In the genomic region with DNA sequence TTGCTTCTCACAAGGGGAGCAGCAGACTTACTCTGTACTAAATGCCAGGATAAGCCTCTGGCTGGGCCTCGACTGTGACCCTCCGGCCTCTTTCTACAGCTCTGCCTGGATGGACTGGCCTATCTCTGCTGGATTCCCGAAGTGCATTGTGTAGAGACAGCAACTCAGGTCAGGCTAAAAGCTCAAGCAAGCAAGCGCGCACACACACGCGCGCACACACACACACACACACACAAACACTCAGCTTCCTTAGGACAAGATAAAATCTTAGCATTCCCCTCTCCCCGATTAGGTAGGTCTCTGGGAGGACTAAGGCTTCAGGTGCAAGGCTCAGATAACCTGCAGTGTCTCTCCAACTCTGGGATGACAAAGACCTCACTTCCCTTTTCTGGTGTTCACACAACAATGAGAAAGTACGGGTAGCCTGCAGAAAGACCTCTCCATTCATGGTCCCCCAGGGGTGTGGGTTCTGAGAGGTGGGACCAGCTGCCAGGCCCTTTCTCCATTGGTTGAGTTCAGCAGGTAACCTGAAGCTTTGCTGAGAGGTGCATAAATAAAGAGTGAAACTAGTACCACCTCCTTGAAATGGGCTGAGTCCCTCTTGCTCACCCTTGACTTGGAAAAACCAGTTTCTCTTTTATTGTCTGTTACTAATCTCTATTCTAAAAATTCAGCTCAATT, we compare ENCODE assay signal across 17 cellular contexts.
A peak's percentile ranks its signal among the peaks of the same experiment; 100 is the strongest.
DNase-seq lines count a peak whose midpoint lies in the region; ATAC-seq, FAIRE-seq and TF ChIP-seq lines count a peak whose summit lies in the region.
"Had no signal": no experiment of that assay in that cellular context is flagged by ENCODE, and none has a peak within 500 bp of the region (broad histone marks: within the 10 kb centered on the region; RNA-seq: fewer than 3 reads in every experiment).

No MANE protein-coding gene starts in this region.

- H3K9ac ChIP-seq in trophoblast cell (ENCODE audit: low read length) = no peak overlapping the region
- H3K9ac ChIP-seq: KMS-11 had no signal

- peaks cover 25% of the 10 kb centered on the region for H3K79me2 ChIP-seq in trophoblast cell (ENCODE audit: control insufficient read depth, insufficient read depth, low read length, poor library complexity)

- H3K36me3 ChIP-seq in esophagus squamous epithelium (peaks cover 0 to 20% (median 0%) of the 10 kb centered on the region in 3 donors), trophoblast cell (ENCODE audit: control insufficient read depth in 1 of 2, insufficient read depth in 2 of 2, low read length in 2 of 2) (peaks cover 9 to 10% of the 10 kb centered on the region in 2 experiments)

- H3K4me3 ChIP-seq in esophagus squamous epithelium (peak overlapping the region; percentile 58 to 75 (median 63)), trophoblast cell (ENCODE audit: low read depth, low read length) (no peak overlapping the region)

- 33 to 45% methylated on average over 3 to 10 of the region's 10 CpGs for WGBS in esophagus squamous epithelium, 2 donors
- WGBS in trophoblast cell (ENCODE audit: extremely low coverage, insufficient coverage, insufficient read length) = no CpG with 5 or more reads among the region's 10 CpGs

- H3K27ac ChIP-seq in esophagus squamous epithelium (peak overlapping the region; percentile 82 to 96 (median 92)), trophoblast cell (ENCODE audit: low read depth, low read length) (peak overlapping the region; percentile 99)
- H3K27ac ChIP-seq: KMS-11 had no signal

- no peak overlapping the region for H4K12ac ChIP-seq in trophoblast cell (ENCODE audit: low read depth, low read length)

- H3K79me1 ChIP-seq in trophoblast cell (ENCODE audit: low read length) = peaks cover 54% of the 10 kb centered on the region

- H3K4me3 Mint-ChIP-seq in activated T-helper 1 cell treated with anti-CD3 and anti-CD28 coated beads, Interleukin-12 subunit alpha, Interleukin-12 subunit beta, Interleukin-2, Interleukin-4 antibody, amounts not matched to agents 30 ng/mL and 10 ng/mL and 1 ng/mL, durations not matched to agents 14 hours and 24 hours and 36 hours = no peak overlapping the region
- H3K4me3 Mint-ChIP-seq: activated CD4-positive, alpha-beta T cell treated with anti-CD3 and anti-CD28 coated beads, Interleukin-2, amount 10 ng/mL, durations not matched to agents 24 days and 14 days; B cell; stimulated activated naive CD8-positive, alpha-beta T cell treated with anti-CD3 and anti-CD28 coated beads, Interleukin-15, Interleukin-2, amounts not matched to agents 100 ng/mL and 50 ng/mL, for 24 hours; T-helper 1 cell treated with Interleukin-12 subunit alpha and Interleukin-12 subunit beta and Interleukin-4 antibody, amounts not matched to agents 30 μg/mL and 1 μg/mL, for 36 hours had no signal

- H4K91ac ChIP-seq in trophoblast cell (ENCODE audit: low read depth, low read length) = peak overlapping the region; percentile 62

- H3K4me1 ChIP-seq in esophagus squamous epithelium = peaks cover 0 to 60% (median 0%) of the 10 kb centered on the region in 3 donors
- H3K4me1 ChIP-seq in trophoblast cell (ENCODE audit: control insufficient read depth in 1 of 2, insufficient read depth in 2 of 2, low read length in 2 of 2) = peaks cover 22 to 36% of the 10 kb centered on the region in 2 experiments

- peak overlapping the region; percentile 14 for H2BK12ac ChIP-seq in trophoblast cell (ENCODE audit: low read length)

- intact Hi-C loops in esophagus squamous epithelium (cut with DNase I) = no loop called here
- intact Hi-C loops in activated T-helper 1 cell treated with anti-CD3 and anti-CD28 coated beads, Interleukin-12 subunit alpha, Interleukin-12 subunit beta, Interleukin-2, Interleukin-4 antibody, amounts not matched to agents 30 ng/mL and 10 ng/mL and 1 ng/mL, durations not matched to agents 14 hours and 24 hours and 36 hours (cut with micrococcal nuclease) = no loop called here

- no peak for FAIRE-seq in GM19239 (lab: Jason Lieb, UNC)
- FAIRE-seq: RCC 7860 had no signal

- ATAC-seq in HG02852 (IDR thresholded peaks at IDR 0.05; ENCODE audit: unreplicated experiment) = no peak
- ATAC-seq: left cardiac atrium had no signal

- no peak overlapping the region for H3K23ac ChIP-seq in trophoblast cell (ENCODE audit: low read length)

- H3K4ac ChIP-seq in trophoblast cell (ENCODE audit: low read depth, low read length) = no peak overlapping the region

- peak overlapping the region; percentile 88 for H2BK120ac ChIP-seq in trophoblast cell (ENCODE audit: insufficient read depth, low read length, poor library complexity)

- DNase-seq in HT-29 (ENCODE audit: low spot score) (peak; percentile 29), OCI-M1 (lab: John Stamatoyannopoulos, UW) (peak; percentile 21), esophagus squamous epithelium (lab: John Stamatoyannopoulos, UW) (no peak), trophoblast cell (peak; percentile 60 to 63), GM19239 (ENCODE audit: insufficient read length, low spot score) (no peak)
- DNase-seq in activated T-helper 1 cell treated with anti-CD3 and anti-CD28 coated beads, Interleukin-12 subunit alpha, Interleukin-12 subunit beta, Interleukin-2, Interleukin-4 antibody, amounts not matched to agents 30 ng/mL and 10 ng/mL and 1 ng/mL, durations not matched to agents 14 hours and 24 hours and 36 hours (ENCODE audit: low spot score) = no peak
- no peak for DNase-seq in activated CD8-positive, alpha-beta memory T cell treated with anti-CD3 and anti-CD28 coated beads, Interleukin-2, amount 50 U/mL, for 48 hours
- DNase-seq: activated CD4-positive, alpha-beta T cell treated with anti-CD3 and anti-CD28 coated beads, Interleukin-2, amount 10 ng/mL, durations not matched to agents 24 days and 14 days; amygdala; foreskin fibroblast; left cardiac atrium had no signal

- peak overlapping the region; percentile 53 for H3K4me2 ChIP-seq in trophoblast cell (ENCODE audit: low read length)
- H3K4me2 ChIP-seq: KMS-11 had no signal

- H3K36me3 Mint-ChIP-seq in activated T-helper 1 cell treated with anti-CD3 and anti-CD28 coated beads, Interleukin-12 subunit alpha, Interleukin-12 subunit beta, Interleukin-2, Interleukin-4 antibody, amounts not matched to agents 30 ng/mL and 10 ng/mL and 1 ng/mL, durations not matched to agents 14 hours and 24 hours and 36 hours (ENCODE audit: low read depth) = no peaks in the 10 kb centered on the region

- H4K8ac ChIP-seq in trophoblast cell (ENCODE audit: low read depth, low read length) = peak overlapping the region; percentile 78

- peak overlapping the region; percentile 76 for H2BK5ac ChIP-seq in trophoblast cell (ENCODE audit: low read depth, low read length, poor library complexity)

- no peak for TF ChIP-seq CTCF in esophagus squamous epithelium (IDR thresholded peaks at IDR 0.05)

- H3K9me3 ChIP-seq in esophagus squamous epithelium (no peaks in the 10 kb centered on the region), trophoblast cell (ENCODE audit: insufficient read depth, low read depth, low read length) (no peaks in the 10 kb centered on the region)

- no peak overlapping the region for H3K27ac Mint-ChIP-seq in activated T-helper 1 cell treated with anti-CD3 and anti-CD28 coated beads, Interleukin-12 subunit alpha, Interleukin-12 subunit beta, Interleukin-2, Interleukin-4 antibody, amounts not matched to agents 30 ng/mL and 10 ng/mL and 1 ng/mL, durations not matched to agents 14 hours and 24 hours and 36 hours
- H3K27ac Mint-ChIP-seq: activated CD4-positive, alpha-beta T cell treated with anti-CD3 and anti-CD28 coated beads, Interleukin-2, amount 10 ng/mL, durations not matched to agents 24 days and 14 days; B cell; stimulated activated naive CD8-positive, alpha-beta T cell treated with anti-CD3 and anti-CD28 coated beads, Interleukin-15, Interleukin-2, amounts not matched to agents 100 ng/mL and 50 ng/mL, for 24 hours; T-helper 1 cell treated with Interleukin-12 subunit alpha and Interleukin-12 subunit beta and Interleukin-4 antibody, amounts not matched to agents 30 μg/mL and 1 μg/mL, for 36 hours had no signal

- H3K27me3 Mint-ChIP-seq in activated T-helper 1 cell treated with anti-CD3 and anti-CD28 coated beads, Interleukin-12 subunit alpha, Interleukin-12 subunit beta, Interleukin-2, Interleukin-4 antibody, amounts not matched to agents 30 ng/mL and 10 ng/mL and 1 ng/mL, durations not matched to agents 14 hours and 24 hours and 36 hours (ENCODE audit: insufficient read depth) = peaks cover 8% of the 10 kb centered on the region

- H2AK5ac ChIP-seq in trophoblast cell (ENCODE audit: low read length) = peak overlapping the region; percentile 87

- H3K14ac ChIP-seq in trophoblast cell (ENCODE audit: low read length) = peak overlapping the region; percentile 21

- H3K9me3 Mint-ChIP-seq in activated T-helper 1 cell treated with anti-CD3 and anti-CD28 coated beads, Interleukin-12 subunit alpha, Interleukin-12 subunit beta, Interleukin-2, Interleukin-4 antibody, amounts not matched to agents 30 ng/mL and 10 ng/mL and 1 ng/mL, durations not matched to agents 14 hours and 24 hours and 36 hours = no peaks in the 10 kb centered on the region
- H3K9me3 Mint-ChIP-seq: activated CD4-positive, alpha-beta T cell treated with anti-CD3 and anti-CD28 coated beads, Interleukin-2, amount 10 ng/mL, durations not matched to agents 24 days and 14 days; stimulated activated naive CD8-positive, alpha-beta T cell treated with anti-CD3 and anti-CD28 coated beads, Interleukin-15, Interleukin-2, amounts not matched to agents 100 ng/mL and 50 ng/mL, for 24 hours; T-helper 1 cell treated with Interleukin-12 subunit alpha and Interleukin-12 subunit beta and Interleukin-4 antibody, amounts not matched to agents 30 μg/mL and 1 μg/mL, for 36 hours had no signal

- no peak overlapping the region for H2AFZ ChIP-seq in trophoblast cell (ENCODE audit: insufficient read depth, low read length, poor library complexity)

- no peaks in the 10 kb centered on the region for H3K27me3 ChIP-seq in esophagus squamous epithelium
- no peaks in the 10 kb centered on the region for H3K27me3 ChIP-seq in trophoblast cell (ENCODE audit: insufficient read depth, low read length)

- H3K4me1 Mint-ChIP-seq in activated T-helper 1 cell treated with anti-CD3 and anti-CD28 coated beads, Interleukin-12 subunit alpha, Interleukin-12 subunit beta, Interleukin-2, Interleukin-4 antibody, amounts not matched to agents 30 ng/mL and 10 ng/mL and 1 ng/mL, durations not matched to agents 14 hours and 24 hours and 36 hours (ENCODE audit: low read depth) = peaks cover 6% of the 10 kb centered on the region
- H3K4me1 Mint-ChIP-seq: B cell had no signal

- peak in 3 of 4 donors; percentile 55 to 77 (median 64) for TF ChIP-seq POLR2A in esophagus squamous epithelium (IDR thresholded peaks at IDR 0.05)

- peak overlapping the region; percentile 4 for H3K18ac ChIP-seq in trophoblast cell (ENCODE audit: low read length)

Comparison
In these comparisons a context has a peak if more than half of its experiments do, and no peak if none do; other contexts are left out.
1. DNase-seq: peak in HT-29 (single experiment), OCI-M1 (single experiment) and trophoblast cell (2 of 2); none in esophagus squamous epithelium (single experiment), activated T-helper 1 cell treated with anti-CD3 and anti-CD28 coated beads, Interleukin-12 subunit alpha, Interleukin-12 subunit beta, Interleukin-2, Interleukin-4 antibody, amounts not matched to agents 30 ng/mL and 10 ng/mL and 1 ng/mL, durations not matched to agents 14 hours and 24 hours and 36 hours (single experiment), GM19239 (single experiment) and activated CD8-positive, alpha-beta memory T cell treated with anti-CD3 and anti-CD28 coated beads, Interleukin-2, amount 50 U/mL, for 48 hours (single experiment).